In the genomic region with DNA sequence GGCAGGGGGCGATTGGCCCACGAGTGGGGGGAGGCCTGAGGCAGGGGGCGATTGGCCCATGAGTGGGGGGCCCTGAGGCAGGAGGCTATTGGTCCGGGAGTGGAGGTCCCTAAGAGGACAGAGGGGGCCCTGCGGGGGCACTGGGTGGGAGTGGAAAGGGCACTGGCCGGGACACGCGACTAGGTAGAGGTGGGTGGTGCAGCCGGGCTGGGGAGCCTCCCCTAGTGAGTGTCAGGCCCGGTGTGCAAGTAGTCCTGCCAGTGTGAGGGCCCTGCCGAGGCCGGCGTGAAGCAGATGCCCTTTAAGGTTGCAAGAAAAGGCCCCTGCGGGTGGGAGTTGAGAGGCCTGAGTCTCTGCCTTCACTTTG, we compare ENCODE assay signal across 13 cellular contexts. TPM values are rescaled to one million over a fixed set of nuclear protein-coding genes. Genes with fewer than 3 reads are reported as not detected.
DNase-seq lines count a peak whose midpoint lies in the region; ATAC-seq and TF ChIP-seq lines count a peak whose summit lies in the region.
"Had no signal": no experiment of that assay in that cellular context is flagged by ENCODE, and none has a peak within 500 bp of the region (broad histone marks: within the 10 kb centered on the region; RNA-seq: fewer than 3 reads in every experiment).

No MANE protein-coding gene starts in this region.

- H3K36me3 Mint-ChIP-seq in MCF 10A (ENCODE audit: insufficient read depth, unreplicated experiment) (peaks cover 20% of the 10 kb centered on the region), WTC11 (peaks cover 39% of the 10 kb centered on the region), immature natural killer cell (peaks cover 6 to 10% (median 9%) of the 10 kb centered on the region in 3 donors)
- H3K36me3 Mint-ChIP-seq in stimulated activated naive B cell treated with anti-CD40 and anti-IgM and Interleukin-4, amounts not matched to agents 10 μg/mL and 1 μg/mL and 100 μg/mL, for 72 hours, result peaks cover 13 to 21% of the 10 kb centered on the region in 2 donors

- no peak overlapping the region for H3K4me3 Mint-ChIP-seq in MCF 10A (ENCODE audit: unreplicated experiment)
- H3K4me3 Mint-ChIP-seq in WTC11, result peak overlapping the region; percentile 24; the same call in 1 of the 2 replicates
- H3K4me3 Mint-ChIP-seq in immature natural killer cell, result peak overlapping the region in 4 of 5 donors; percentile 44 to 64 (median 56)
- H3K4me3 Mint-ChIP-seq in stimulated activated naive B cell treated with anti-CD40 and anti-IgM and Interleukin-4, amounts not matched to agents 10 μg/mL and 1 μg/mL and 100 μg/mL, for 72 hours, result peak overlapping the region; percentile 39 to 43

- no peak for DNase-seq in breast epithelium (ENCODE audit: low spot score in 2 of 2)
- DNase-seq in MCF 10A (ENCODE audit: unreplicated experiment), result no peak
- no peak for DNase-seq in WTC11 (ENCODE audit: low spot score)
- no peak for DNase-seq in immature natural killer cell
- no peak for DNase-seq in stimulated activated naive B cell treated with anti-CD40 and anti-IgM and Interleukin-4, amounts not matched to agents 10 μg/mL and 1 μg/mL and 100 μg/mL, for 72 hours
- DNase-seq in NOMO-1 treated with DMSO at 0.1 percent for 48 hours (lab: John Stamatoyannopoulos, UW; ENCODE audit: unreplicated experiment), result no peak
- DNase-seq in GM20000 (ENCODE audit: low spot score), result no peak
- DNase-seq in NCI-H2196 (lab: John Stamatoyannopoulos, UW; ENCODE audit: unreplicated experiment), result no peak
- DNase-seq: activated CD8-positive, alpha-beta memory T cell treated with anti-CD3 and anti-CD28 coated beads, Interleukin-2, amount 50 U/mL, for 4 hours; BE2C; MG63; stimulated activated CD4-positive, alpha-beta T cell treated with anti-CD3 and anti-CD28 coated beads, Interleukin-1b, Interleukin-23, amount 100 ng/mL, for 48 hours had no signal

- peaks cover 22% of the 10 kb centered on the region for H3K4me1 Mint-ChIP-seq in MCF 10A (ENCODE audit: insufficient read depth, unreplicated experiment)
- peaks cover 18% of the 10 kb centered on the region for H3K4me1 Mint-ChIP-seq in WTC11
- H3K4me1 Mint-ChIP-seq in immature natural killer cell, result peaks cover 28 to 29% of the 10 kb centered on the region in 2 donors
- peaks cover 39 to 54% of the 10 kb centered on the region in 2 donors for H3K4me1 Mint-ChIP-seq in stimulated activated naive B cell treated with anti-CD40 and anti-IgM and Interleukin-4, amounts not matched to agents 10 μg/mL and 1 μg/mL and 100 μg/mL, for 72 hours

- POLR2A ChIA-PET in MCF 10A (lab: Yijun Ruan, JAX), result no interaction called here
- POLR2A ChIA-PET in WTC11 (lab: Charles Lee), result no interaction called here

- peak overlapping the region in 2 of 3 donors; percentile 54 to 98 for H3K4me3 ChIP-seq in breast epithelium

- CTCF ChIA-PET in MCF 10A (lab: Yijun Ruan, JAX), result no interaction called here
- CTCF ChIA-PET in WTC11 (lab: Charles Lee), result no interaction called here

- no peaks in the 10 kb centered on the region for H3K27me3 Mint-ChIP-seq in MCF 10A (ENCODE audit: insufficient read depth, unreplicated experiment)
- H3K27me3 Mint-ChIP-seq in WTC11 (ENCODE audit: low read depth), result peaks cover 34% of the 10 kb centered on the region
- H3K27me3 Mint-ChIP-seq in immature natural killer cell (ENCODE audit: low read depth in 3 of 3), result peaks cover 8 to 23% (median 10%) of the 10 kb centered on the region in 3 donors
- H3K27me3 Mint-ChIP-seq in stimulated activated naive B cell treated with anti-CD40 and anti-IgM and Interleukin-4, amounts not matched to agents 10 μg/mL and 1 μg/mL and 100 μg/mL, for 72 hours, result peaks cover 0 to 7% of the 10 kb centered on the region in 2 donors

- no peak for ATAC-seq in WTC11
- no peak for ATAC-seq in stimulated activated naive B cell treated with anti-CD40 and anti-IgM and Interleukin-4, amounts not matched to agents 10 μg/mL and 1 μg/mL and 100 μg/mL, for 72 hours (replicated peaks)

- H3K27ac Mint-ChIP-seq in MCF 10A (ENCODE audit: low read depth, unreplicated experiment), result no peak overlapping the region
- H3K27ac Mint-ChIP-seq in WTC11, result no peak overlapping the region
- peak overlapping the region in 5 of 6 donors; percentile 24 to 84 (median 40) for H3K27ac Mint-ChIP-seq in immature natural killer cell
- H3K27ac Mint-ChIP-seq in stimulated activated naive B cell treated with anti-CD40 and anti-IgM and Interleukin-4, amounts not matched to agents 10 μg/mL and 1 μg/mL and 100 μg/mL, for 72 hours, result peak overlapping the region; percentile 67

- H3K9me3 Mint-ChIP-seq in MCF 10A (ENCODE audit: unreplicated experiment) (no peaks in the 10 kb centered on the region), WTC11 (peaks cover 32% of the 10 kb centered on the region), immature natural killer cell (no peaks in the 10 kb centered on the region)
- H3K9me3 Mint-ChIP-seq in stimulated activated naive B cell treated with anti-CD40 and anti-IgM and Interleukin-4, amounts not matched to agents 10 μg/mL and 1 μg/mL and 100 μg/mL, for 72 hours, result peaks cover 0 to 1% of the 10 kb centered on the region in 2 donors

- no peak for TF ChIP-seq CTCF in breast epithelium (IDR thresholded peaks at IDR 0.05)
- no peak for TF ChIP-seq CTCF in MCF 10A (IDR thresholded peaks at IDR 0.05; ENCODE audit: unreplicated experiment)
- no peak for TF ChIP-seq CTCF in WTC11 (IDR thresholded peaks at IDR 0.05)
- TF ChIP-seq CTCF in GM20000 (IDR thresholded peaks at IDR 0.05; ENCODE audit: extremely low read depth, missing control alignments), result no peak

- H3K9me3 ChIP-seq in breast epithelium, result peaks cover 0 to 4% of the 10 kb centered on the region in 2 donors
- H3K9me3 ChIP-seq: BE2C, prostate gland had no signal

- H3K4me1 ChIP-seq in breast epithelium, result peaks cover 13 to 21% of the 10 kb centered on the region in 2 donors
- H3K4me1 ChIP-seq: BE2C had no signal

- H3K36me3 ChIP-seq in breast epithelium, result no peaks in the 10 kb centered on the region

- intact Hi-C loops in breast epithelium (cut with DNase I; ENCODE audit: low total_unique reads) (no loop called here), MCF 10A (cut with micrococcal nuclease) (no loop called here)

- no peak for TF ChIP-seq POLR2A in breast epithelium (IDR thresholded peaks at IDR 0.05)

- H3K27me3 ChIP-seq in breast epithelium, result no peaks in the 10 kb centered on the region

- H3K27ac ChIP-seq in breast epithelium, result no peak overlapping the region

- no TSS peak for BruUV-seq in MCF 10A (replicated peaks; lab: Mats Ljungman, UMichigan)

TF ChIP-seq in WTC11, 78 proteins besides CTCF, POLR2A, EP300 and RAD21:
- TF ChIP-seq, protein P1, sequence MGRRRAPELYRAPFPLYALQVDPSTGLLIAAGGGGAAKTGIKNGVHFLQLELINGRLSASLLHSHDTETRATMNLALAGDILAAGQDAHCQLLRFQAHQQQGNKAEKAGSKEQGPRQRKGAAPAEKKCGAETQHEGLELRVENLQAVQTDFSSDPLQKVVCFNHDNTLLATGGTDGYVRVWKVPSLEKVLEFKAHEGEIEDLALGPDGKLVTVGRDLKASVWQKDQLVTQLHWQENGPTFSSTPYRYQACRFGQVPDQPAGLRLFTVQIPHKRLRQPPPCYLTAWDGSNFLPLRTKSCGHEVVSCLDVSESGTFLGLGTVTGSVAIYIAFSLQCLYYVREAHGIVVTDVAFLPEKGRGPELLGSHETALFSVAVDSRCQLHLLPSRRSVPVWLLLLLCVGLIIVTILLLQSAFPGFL (CRISPR knock-in tag; IDR thresholded peaks at IDR 0.05; ENCODE audit: borderline replicate concordance), result no peak
- no peak for TF ChIP-seq ZNF416 (CRISPR knock-in tag; IDR thresholded peaks at IDR 0.05)
- TF ChIP-seq TEAD4 (CRISPR knock-in tag; IDR thresholded peaks at IDR 0.05), result no peak
- no peak for TF ChIP-seq TCF7 (CRISPR knock-in tag; IDR thresholded peaks at IDR 0.05; ENCODE audit: low read depth)
- no peak for TF ChIP-seq SMAD3 (CRISPR knock-in tag; IDR thresholded peaks at IDR 0.05; ENCODE audit: borderline replicate concordance)
- TF ChIP-seq GTF2I (CRISPR knock-in tag; conservative IDR thresholded peaks at IDR 0.05), result no peak

RNA-seq across cellular contexts. Expression of a gene that starts 0.9 kb away (rescaled TPM):
- total RNA-seq in breast epithelium (10 to 100 TPM; 33.4 to 35.1 (median 34.1) TPM), MCF 10A (2022) (40.7 and 48.1 TPM in 2 replicates), WTC11 (2021) (36.4 to 37.9 TPM (median 36.6 TPM) in 3 replicates)
- 1 to 10 TPM; 1.5 to 4.5 (median 2.1) TPM for polyA plus RNA-seq in immature natural killer cell

RNA-seq across cellular contexts. Expression of a gene that starts 25.1 kb away (rescaled TPM):
- total RNA-seq in breast epithelium (10 to 100 TPM in 2 of 3 donors, 1 to 10 TPM in 1; 7.5 to 11.3 (median 10.5) TPM), MCF 10A (2022) (15.9 and 16.4 TPM in 2 replicates), WTC11 (2021) (24.7 to 29.2 TPM (median 24.8 TPM) in 3 replicates)
- polyA plus RNA-seq in immature natural killer cell, result 1 to 10 TPM; 4.1 to 9.7 (median 4.6) TPM

Comparison
In these comparisons a context has a peak if more than half of its experiments do, and no peak if none do; other contexts are left out.
1. H3K27ac Mint-ChIP-seq: peak in immature natural killer cell (5 of 6) and stimulated activated naive B cell treated with anti-CD40 and anti-IgM and Interleukin-4, amounts not matched to agents 10 μg/mL and 1 μg/mL and 100 μg/mL, for 72 hours (single experiment); none in MCF 10A (single experiment) and WTC11 (single experiment).